8 cellular contexts compared by ENCODE assay signal in the genomic region with DNA sequence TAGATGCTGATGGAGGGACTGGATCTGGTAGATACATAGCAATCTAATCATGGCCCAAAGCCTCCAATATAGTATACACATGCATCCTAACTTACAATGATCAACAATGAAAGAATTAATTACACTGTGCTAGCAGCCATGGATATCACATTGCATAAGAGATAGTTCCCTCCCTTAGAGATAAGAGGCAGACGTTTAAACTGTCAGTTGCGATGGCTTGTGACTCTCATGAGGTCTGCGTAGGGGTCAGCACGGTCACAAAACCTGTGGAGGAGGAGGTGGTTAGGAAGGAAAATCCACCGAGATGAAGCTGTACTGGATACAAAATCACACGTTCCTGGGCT. TPM values are rescaled to one million over a fixed set of nuclear protein-coding genes. Genes with fewer than 3 reads are reported as not detected.
DNase-seq lines count a peak whose midpoint lies in the region; ATAC-seq and TF ChIP-seq lines count a peak whose summit lies in the region.

No MANE protein-coding gene starts in this region.

- DNase-seq in GM12864 (ENCODE audit: low read depth) (no peak), SJCRH30 (no peak), fibroblast of lung (ENCODE audit: low read depth in 2 of 2) (no peak), psoas muscle (no peak), NCI-H524 treated with DMSO at 0.1 percent for 48 hours (lab: John Stamatoyannopoulos, UW) (no peak), KBM-7 (no peak)

- intact Hi-C loops in psoas muscle (cut with DNase I), result loop anchor here in 1 of 2 donors (5.0 kb wide), 1 partner anchor 60 kb away; no protein-coding TSS in a partner anchor

- no peak for TF ChIP-seq CTCF in GM12864 (IDR thresholded peaks at IDR 0.05; ENCODE audit: low read depth, low read length, missing control alignments)
- TF ChIP-seq CTCF in fibroblast of lung (conservative IDR thresholded peaks at IDR 0.05 in 1 of 2, IDR thresholded peaks at IDR 0.05 in 1 of 2; ENCODE audit: low read depth in 1 of 2, low read length in 2 of 2), result no peak
- no peak for TF ChIP-seq CTCF in psoas muscle (IDR thresholded peaks at IDR 0.05)

- no peaks in the 10 kb centered on the region for H3K36me3 ChIP-seq in SJCRH30
- no peaks in the 10 kb centered on the region for H3K36me3 ChIP-seq in fibroblast of lung (ENCODE audit: control insufficient read depth, insufficient read depth, low read length)
- H3K36me3 ChIP-seq in psoas muscle (ENCODE audit: insufficient read depth in 1 of 2, low read depth in 1 of 2), result no peaks in the 10 kb centered on the region

- H3K9ac ChIP-seq in fibroblast of lung (ENCODE audit: insufficient read depth, low read length), result peak overlapping the region; percentile 38

- WGBS in psoas muscle, 3 donors, result 23 to 28% (median 25%) methylated on average over 6 of the region's 6 CpGs

- H3K4me3 ChIP-seq in GM12864 (ENCODE audit: low read depth, low read length), result peak overlapping the region; percentile 74
- H3K4me3 ChIP-seq in SJCRH30, result peak overlapping the region; percentile 73
- H3K4me3 ChIP-seq in fibroblast of lung (replicated peaks in 1 of 4; ENCODE audit: control extremely low read depth in 1 of 4, insufficient read depth in 1 of 4, low read depth in 3 of 4, low read length in 4 of 4), result peak overlapping the region; percentile 73 to 98 (median 75)
- H3K4me3 ChIP-seq in psoas muscle, result peak overlapping the region; percentile 79

- H4K20me1 ChIP-seq in fibroblast of lung (ENCODE audit: control insufficient read depth, extremely low read depth, insufficient read depth, low read length), result no peaks in the 10 kb centered on the region

- H3K4me1 ChIP-seq in SJCRH30, result peaks cover 12% of the 10 kb centered on the region
- no peaks in the 10 kb centered on the region for H3K4me1 ChIP-seq in fibroblast of lung (ENCODE audit: control insufficient read depth, extremely low read depth, insufficient read depth, low read length)
- peaks cover 15% of the 10 kb centered on the region for H3K4me1 ChIP-seq in psoas muscle

- no peak for ATAC-seq in psoas muscle
- ATAC-seq in HG02798 (IDR thresholded peaks at IDR 0.05; ENCODE audit: poor library complexity, unreplicated experiment), result no peak
- no peak for ATAC-seq in HG02938 (IDR thresholded peaks at IDR 0.05; ENCODE audit: unreplicated experiment)

- in situ Hi-C loops in KBM-7 (cut with MboI; ENCODE audit: low pct_unique_long_range_greater_than_20kb, low sequenced_read_pairs), result no loop called here

- peak overlapping the region; percentile 93 for H3K4me2 ChIP-seq in fibroblast of lung (ENCODE audit: extremely low read depth, insufficient read depth, low read length)

- H2AFZ ChIP-seq in fibroblast of lung (ENCODE audit: low read length), result peak overlapping the region; percentile 90

- 0 out of 2 replicates have a peak, but pooled peaks cover 6% of the 10 kb centered on the region for H3K27me3 ChIP-seq in SJCRH30
- H3K27me3 ChIP-seq in fibroblast of lung (ENCODE audit: control insufficient read depth, insufficient read depth, low read length), result peaks cover 9% of the 10 kb centered on the region
- no peaks in the 10 kb centered on the region for H3K27me3 ChIP-seq in psoas muscle (ENCODE audit: insufficient read depth in 3 of 3, low read length in 2 of 3)

- H3K79me2 ChIP-seq in fibroblast of lung (ENCODE audit: control insufficient read depth, insufficient read depth, low read length), result peaks cover 34% of the 10 kb centered on the region

- H3K27ac ChIP-seq in SJCRH30, result no peak overlapping the region
- H3K27ac ChIP-seq in fibroblast of lung (ENCODE audit: insufficient read depth, low read length), result no peak overlapping the region
- H3K27ac ChIP-seq in psoas muscle, result peak overlapping the region; percentile 87

- H3K9me3 ChIP-seq in SJCRH30 (replicated peaks) (no peaks in the 10 kb centered on the region), fibroblast of lung (ENCODE audit: control insufficient read depth, insufficient read depth, low read depth, low read length) (no peaks in the 10 kb centered on the region), psoas muscle (no peaks in the 10 kb centered on the region)

RNA-seq across cellular contexts. Expression of a gene that starts 0.8 kb away (rescaled TPM):
- 33.3 and 35.8 TPM in 2 replicates for total RNA-seq in SJCRH30 (2014; rRNA removed; shearing (Covaris generic))
- 46.2 and 58.3 TPM in 2 replicates for total RNA-seq in fibroblast of lung
- 73.9 and 90.5 TPM in 2 replicates for polyA plus RNA-seq in fibroblast of lung
- polyA plus RNA-seq in fibroblast of lung (2012), result 60.5 and 75.0 TPM in 2 replicates
- 8.7 and 13.2 TPM in 2 replicates for polyA minus RNA-seq in fibroblast of lung (ENCODE audit: low replicate concordance)
- 10 to 100 TPM; 25.6 to 38.1 (median 33.6) TPM for total RNA-seq in psoas muscle
- 10 to 100 TPM; 43.9 to 72.3 (median 62.1) TPM for polyA plus RNA-seq in psoas muscle

RNA-seq across cellular contexts. Expression of a gene that starts 28.6 kb away (rescaled TPM):
- 1.5 and 1.6 TPM in 2 replicates for total RNA-seq in SJCRH30 (2014; rRNA removed; shearing (Covaris generic))
- total RNA-seq in fibroblast of lung (25.2 and 25.9 TPM in 2 replicates), psoas muscle (10 to 100 TPM; 10.9 to 23.5 (median 18.0) TPM)
- polyA plus RNA-seq in fibroblast of lung (28.8 and 35.1 TPM in 2 replicates), psoas muscle (10 to 100 TPM; 10.4 to 28.1 (median 15.3) TPM)
- polyA plus RNA-seq in fibroblast of lung (2012), result 25.1 and 29.1 TPM in 2 replicates
- 31.8 and 54.1 TPM in 2 replicates for polyA minus RNA-seq in fibroblast of lung (ENCODE audit: low replicate concordance)
